In genomic region chr6:49479308-49480004, GRCh38 we compare ENCODE assay signal across 21 cellular contexts. TPM values are rescaled to one million over a fixed set of nuclear protein-coding genes. Genes with fewer than 3 reads are reported as not detected.
DNase-seq lines count a peak whose midpoint lies in the region; ATAC-seq, FAIRE-seq and TF ChIP-seq lines count a peak whose summit lies in the region.
"Had no signal": no experiment of that assay in that cellular context is flagged by ENCODE, and none has a peak within 500 bp of the region (broad histone marks: within the 10 kb centered on the region; RNA-seq: fewer than 3 reads in every experiment).

No MANE protein-coding gene starts in this region.

- H3K27me3 ChIP-seq in K562 (ENCODE audit: control insufficient read depth in 2 of 2, insufficient read depth in 2 of 2, low read length in 2 of 2) (no peaks in the 10 kb centered on the region), psoas muscle (ENCODE audit: insufficient read depth in 3 of 3, low read length in 2 of 3) (no peaks in the 10 kb centered on the region)
- H3K27me3 ChIP-seq: MG63 had no signal

- H3K36me3 Mint-ChIP-seq in Calu3 (ENCODE audit: insufficient read depth, unreplicated experiment), result peaks cover 3% of the 10 kb centered on the region
- H3K36me3 Mint-ChIP-seq in T-helper 2 cell treated with Interferon-gamma antibody and Interleukin-4, amounts not matched to agents 5 μg/mL and 100 μg/mL, for 36 hours (ENCODE audit: low read depth), result peaks cover 44% of the 10 kb centered on the region

- no peak overlapping the region for H3K4me2 ChIP-seq in K562 (ENCODE audit: insufficient read depth, low read length)
- H3K4me2 ChIP-seq: PC-9 had no signal

- peaks cover under 1% of the 10 kb centered on the region for H3K9me3 Mint-ChIP-seq in Calu3 (ENCODE audit: low read depth, unreplicated experiment)
- H3K9me3 Mint-ChIP-seq in T-helper 2 cell treated with Interferon-gamma antibody and Interleukin-4, amounts not matched to agents 5 μg/mL and 100 μg/mL, for 36 hours, result peaks cover 1% of the 10 kb centered on the region
- H3K9me3 Mint-ChIP-seq: HFFc6 had no signal

- H3K4me3 ChIP-seq in K562 (no peak overlapping the region), psoas muscle (no peak overlapping the region)
- H3K4me3 ChIP-seq: MG63, PC-9 had no signal

- no peak overlapping the region for H3K27ac Mint-ChIP-seq in Calu3 (ENCODE audit: unreplicated experiment)
- H3K27ac Mint-ChIP-seq in T-helper 2 cell treated with Interferon-gamma antibody and Interleukin-4, amounts not matched to agents 5 μg/mL and 100 μg/mL, for 36 hours, result no peak overlapping the region
- H3K27ac Mint-ChIP-seq: HFFc6 had no signal

- no peak for TF ChIP-seq POLR2A in K562 (conservative IDR thresholded peaks at IDR 0.05)

- H4K20me1 ChIP-seq in K562 (replicated peaks; ENCODE audit: control insufficient read depth, insufficient read depth, low read length), result no peaks in the 10 kb centered on the region

- no peaks in the 10 kb centered on the region for H3K4me1 Mint-ChIP-seq in Calu3 (ENCODE audit: low read depth, unreplicated experiment)
- no peaks in the 10 kb centered on the region for H3K4me1 Mint-ChIP-seq in T-helper 2 cell treated with Interferon-gamma antibody and Interleukin-4, amounts not matched to agents 5 μg/mL and 100 μg/mL, for 36 hours (ENCODE audit: low read depth)

- no peak overlapping the region for H3K27ac ChIP-seq in K562 (ENCODE audit: extremely low read depth, low read depth, low read length)
- H3K27ac ChIP-seq in psoas muscle, result no peak overlapping the region
- H3K27ac ChIP-seq: PC-9, RWPE1 had no signal

- BruUV-seq in K562 (replicated peaks; lab: Mats Ljungman, UMichigan) (no TSS peak), Calu3 (replicated peaks; lab: Mats Ljungman, UMichigan) (no TSS peak)

- no peak overlapping the region for H3K4me3 Mint-ChIP-seq in Calu3 (ENCODE audit: low read depth, unreplicated experiment)
- no peak overlapping the region for H3K4me3 Mint-ChIP-seq in T-helper 2 cell treated with Interferon-gamma antibody and Interleukin-4, amounts not matched to agents 5 μg/mL and 100 μg/mL, for 36 hours
- H3K4me3 Mint-ChIP-seq: HFFc6 had no signal

- peak; percentile 80 for DNase-seq in M059J (ENCODE audit: low read depth)
- no peak for DNase-seq in K562 (ENCODE audit: extremely low read depth in 1 of 4, low spot score in 3 of 4)
- DNase-seq in left colon, result no peak
- no peak for DNase-seq in psoas muscle
- DNase-seq in Calu3, result no peak
- no peak for DNase-seq in T-helper 2 cell treated with Interferon-gamma antibody and Interleukin-4, amounts not matched to agents 5 μg/mL and 100 μg/mL, for 36 hours (ENCODE audit: low spot score)
- DNase-seq: AML-193, DMS79, HFFc6, MG63, NCI-H1048, NCI-H1436, NCI-H1930, NCI-H526, PC-9, SIG-M5 had no signal

- 82% methylated on average over 3 of the region's 3 CpGs for WGBS in K562 (ENCODE audit: insufficient coverage, low coverage, missing lambda C conversion rate)
- WGBS in psoas muscle, 3 donors, result 93 to 98% (median 94%) methylated on average over 3 of the region's 3 CpGs

- no peak overlapping the region for H3K9ac ChIP-seq in K562 (ENCODE audit: insufficient read depth in 1 of 2, low read depth in 2 of 2, low read length in 2 of 2)

- FAIRE-seq in K562 (lab: Jason Lieb, UNC), result no peak
- FAIRE-seq: H54 had no signal

- ATAC-seq in K562 (no peak), left colon (peak; percentile 96), GM18873 (IDR thresholded peaks at IDR 0.05; ENCODE audit: low FRiP score, unreplicated experiment) (no peak), psoas muscle (no peak)

- CTCF ChIA-PET in K562 (lab: Yijun Ruan, JAX; ENCODE audit: low intra/inter-chr PET ratio), result no interaction called here
- CTCF ChIA-PET in Calu3 (lab: Charles Lee), result no interaction called here

- H2AFZ ChIP-seq in K562 (ENCODE audit: low read depth, low read length), result no peak overlapping the region
- H2AFZ ChIP-seq: PC-9 had no signal

- intact Hi-C loops in K562 (cut with micrococcal nuclease) (no loop called here), left colon (cut with DNase I, micrococcal nuclease) (no loop called here), psoas muscle (cut with DNase I) (no loop called here), Calu3 (cut with micrococcal nuclease; ENCODE audit: unreplicated experiment) (no loop called here)

- H3K79me2 ChIP-seq in K562 (ENCODE audit: control insufficient read depth, insufficient read depth, low read length), result no peaks in the 10 kb centered on the region

- H3K9me1 ChIP-seq in K562 (ENCODE audit: control insufficient read depth, insufficient read depth, low read length), result no peaks in the 10 kb centered on the region

- in situ Hi-C loops in K562 (cut with MboI), result no loop called here

- POLR2A ChIA-PET in K562 (lab: Yijun Ruan, JAX), result interaction anchor here (1.4 kb wide), 1 partner anchor 11 kb away, joined by 3 read pairs; no protein-coding TSS in a partner anchor

- no peaks in the 10 kb centered on the region for H3K27me3 Mint-ChIP-seq in Calu3 (ENCODE audit: unreplicated experiment)
- H3K27me3 Mint-ChIP-seq in T-helper 2 cell treated with Interferon-gamma antibody and Interleukin-4, amounts not matched to agents 5 μg/mL and 100 μg/mL, for 36 hours (ENCODE audit: low read depth), result no peaks in the 10 kb centered on the region

- no peak for TF ChIP-seq CTCF in K562 (IDR thresholded peaks at IDR 0.05 in 2 of 3, conservative IDR thresholded peaks at IDR 0.05 in 1 of 3; ENCODE audit: insufficient read depth in 2 of 3, low read depth in 1 of 3, low read length in 3 of 3)
- TF ChIP-seq CTCF in psoas muscle (IDR thresholded peaks at IDR 0.05), result no peak
- no peak for TF ChIP-seq CTCF in Calu3 (IDR thresholded peaks at IDR 0.05; ENCODE audit: unreplicated experiment)

- H3K36me3 ChIP-seq in K562 (ENCODE audit: control insufficient read depth, insufficient read depth, low read length) (peaks cover 5% of the 10 kb centered on the region), psoas muscle (ENCODE audit: insufficient read depth in 1 of 2, low read depth in 1 of 2) (no peaks in the 10 kb centered on the region)

- no peaks in the 10 kb centered on the region; the same call in 1 of the 2 replicates for H3K9me3 ChIP-seq in K562 (replicated peaks; ENCODE audit: control insufficient read depth, insufficient read depth, low read depth, low read length)
- no peaks in the 10 kb centered on the region for H3K9me3 ChIP-seq in psoas muscle
- H3K9me3 ChIP-seq: MG63 had no signal

- H3K4me1 ChIP-seq in K562 (replicated peaks in 1 of 2; ENCODE audit: control insufficient read depth in 2 of 2, insufficient read depth in 2 of 2, low read length in 2 of 2) (peaks cover 0 to 5% of the 10 kb centered on the region in 2 experiments; a peak in 1 of 5 replicates), psoas muscle (no peaks in the 10 kb centered on the region)

- no peak for TF ChIP-seq RAD21 in K562 (CRISPR knock-in tag; conservative IDR thresholded peaks at IDR 0.05 in 1 of 2, IDR thresholded peaks at IDR 0.05 in 1 of 2)

- no peak for TF ChIP-seq EP300 in K562 (IDR thresholded peaks at IDR 0.05; ENCODE audit: low read length)

RNA-seq across cellular contexts. Expression of gene CENPQ, which starts 16.3 kb away (rescaled TPM):
- total RNA-seq in M059J (2014; rRNA removed; shearing (Covaris generic)), result 32.4 and 34.8 TPM in 2 replicates
- 3.2 and 11.6 TPM in 2 replicates for total RNA-seq in K562 (2011; cell fraction: chromatin; rRNA removed; ENCODE audit: low replicate concordance)
- total RNA-seq in K562 (2011; cell fraction: nucleolus; rRNA removed), result 2.1 and 2.2 TPM in 2 replicates
- total RNA-seq in K562 (2011; cell fraction: nucleoplasm; rRNA removed), result 5.8 and 14.0 TPM in 2 replicates
- 12.7 and 14.2 TPM in 2 replicates for total RNA-seq in K562 (2014; rRNA removed)
- 26.5 and 34.3 TPM in 2 replicates for total RNA-seq in K562 (2014; rRNA removed; fragmentation: Illumina TruSeq; extraction: Trizol)
- total RNA-seq in K562 (2015; rRNA removed; fragmentation: Illumina TruSeq; extraction: Trizol), result 15.7 and 17.5 TPM in 2 replicates
- total RNA-seq in K562 (2021), result 16.4 and 18.5 TPM in 2 replicates
- polyA plus RNA-seq in K562 (2011; rRNA removed), result 19.1 and 29.5 TPM in 2 replicates
- polyA plus RNA-seq in K562 (2011; cell fraction: cytosol; rRNA removed), result 2.9 and 7.8 TPM in 2 replicates
- 4.3 and 8.1 TPM in 2 replicates for polyA plus RNA-seq in K562 (2011; cell fraction: nucleus; rRNA removed)
- polyA plus RNA-seq in K562 (2012), result 12.0 and 15.5 TPM in 2 replicates
- 24.3 and 26.4 TPM in 2 replicates for polyA plus RNA-seq in K562 (2014; fragmentation: Illumina TruSeq; extraction: Trizol)
- 10 to 100 TPM; 39.5 to 48.3 TPM for polyA plus RNA-seq in K562 (2014; fragmentation: Nextera tagmentation; extraction: Ambion mirVana)
- 17.4 and 21.5 TPM in 2 replicates for polyA plus RNA-seq in K562 (2014; rRNA removed)
- polyA minus RNA-seq in K562 (2011; rRNA and poly(A)+ RNA removed), result 13.0 and 15.2 TPM in 2 replicates
- polyA minus RNA-seq in K562 (2011; cell fraction: cytosol; rRNA and poly(A)+ RNA removed), result 2.7 and 4.9 TPM in 2 replicates
- 3.1 and 6.0 TPM in 2 replicates for polyA minus RNA-seq in K562 (2011; cell fraction: nucleus; rRNA and poly(A)+ RNA removed)
- total RNA-seq in left colon, result 1 to 10 TPM; 2.0 to 2.5 TPM
- total RNA-seq in psoas muscle, result 1 to 10 TPM; 1.9 to 3.8 (median 2.1) TPM
- polyA plus RNA-seq in psoas muscle, result 1 to 10 TPM; 3.5 to 5.5 (median 4.0) TPM
- 16.4 and 18.8 TPM in 2 replicates for total RNA-seq in Calu3 (2022)

RNA-seq across cellular contexts. Expression of gene MMUT, which starts 16.4 kb away (rescaled TPM):
- 9.3 and 16.7 TPM in 2 replicates for total RNA-seq in M059J (2014; rRNA removed; shearing (Covaris generic))
- 6.4 and 14.7 TPM in 2 replicates for total RNA-seq in K562 (2011; cell fraction: chromatin; rRNA removed; ENCODE audit: low replicate concordance)
- total RNA-seq in K562 (2011; cell fraction: nucleolus; rRNA removed), result 3.7 and 5.0 TPM in 2 replicates
- total RNA-seq in K562 (2011; cell fraction: nucleoplasm; rRNA removed), result 6.0 and 6.5 TPM in 2 replicates
- total RNA-seq in K562 (2014; rRNA removed) (7.1 and 8.2 TPM in 2 replicates), K562 (2014; rRNA removed; fragmentation: Illumina TruSeq; extraction: Trizol) (17.9 and 20.4 TPM in 2 replicates), K562 (2015; rRNA removed; fragmentation: Illumina TruSeq; extraction: Trizol) (10.7 and 11.4 TPM in 2 replicates), K562 (2021) (15.5 and 16.0 TPM in 2 replicates), left colon (10 to 100 TPM; 42.3 to 55.0 TPM), psoas muscle (10 to 100 TPM; 22.1 to 24.5 (median 22.2) TPM), Calu3 (2022) (17.8 and 19.6 TPM in 2 replicates)
- polyA plus RNA-seq in K562 (2011; rRNA removed) (20.0 and 26.2 TPM in 2 replicates), K562 (2014; fragmentation: Illumina TruSeq; extraction: Trizol) (14.0 and 15.5 TPM in 2 replicates), K562 (2014; fragmentation: Nextera tagmentation; extraction: Ambion mirVana) (10 to 100 TPM; 21.0 to 26.4 TPM), K562 (2014; rRNA removed) (14.1 and 14.8 TPM in 2 replicates), psoas muscle (10 to 100 TPM; 13.1 to 20.4 (median 13.7) TPM)
- polyA plus RNA-seq in K562 (2011; cell fraction: cytosol; rRNA removed), result 5.2 and 9.4 TPM in 2 replicates
- polyA plus RNA-seq in K562 (2011; cell fraction: nucleus; rRNA removed), result 15.5 and 27.7 TPM in 2 replicates
- polyA plus RNA-seq in K562 (2012), result 13.3 and 17.6 TPM in 2 replicates
- 33.0 and 34.6 TPM in 2 replicates for polyA minus RNA-seq in K562 (2011; rRNA and poly(A)+ RNA removed)
- 6.9 and 10.3 TPM in 2 replicates for polyA minus RNA-seq in K562 (2011; cell fraction: cytosol; rRNA and poly(A)+ RNA removed)
- polyA minus RNA-seq in K562 (2011; cell fraction: nucleus; rRNA and poly(A)+ RNA removed), result 9.2 and 22.4 TPM in 2 replicates

RNA-seq across cellular contexts. Expression of gene GLYATL3, which starts 20.3 kb away (rescaled TPM):
- not detected in 2 replicates for total RNA-seq in M059J (2014; rRNA removed; shearing (Covaris generic))
- total RNA-seq in K562 (2011; cell fraction: chromatin; rRNA removed; ENCODE audit: low replicate concordance), result not detected in 2 replicates
- total RNA-seq in K562 (2011; cell fraction: nucleolus; rRNA removed), result not detected in 2 replicates
- total RNA-seq in K562 (2011; cell fraction: nucleoplasm; rRNA removed), result not detected in 2 replicates
- total RNA-seq in K562 (2014; rRNA removed) (not detected in 2 replicates), K562 (2014; rRNA removed; fragmentation: Illumina TruSeq; extraction: Trizol) (not detected in 2 replicates), K562 (2015; rRNA removed; fragmentation: Illumina TruSeq; extraction: Trizol) (not detected in 2 replicates), K562 (2021) (not detected in 2 replicates), left colon (under 1 TPM in 1 of 2 donors, not detected in 1; 0.22 TPM), psoas muscle (not detected), Calu3 (2022) (not detected in 2 replicates)
- polyA plus RNA-seq in K562 (2011; rRNA removed) (not detected in 2 replicates), K562 (2014; fragmentation: Illumina TruSeq; extraction: Trizol) (not detected in 2 replicates), K562 (2014; fragmentation: Nextera tagmentation; extraction: Ambion mirVana) (not detected), K562 (2014; rRNA removed) (not detected in 2 replicates), psoas muscle (not detected)
- not detected in 2 replicates for polyA plus RNA-seq in K562 (2011; cell fraction: cytosol; rRNA removed)
- not detected in 2 replicates for polyA plus RNA-seq in K562 (2011; cell fraction: nucleus; rRNA removed)
- polyA plus RNA-seq in K562 (2012), result not detected in 2 replicates
- polyA minus RNA-seq in K562 (2011; rRNA and poly(A)+ RNA removed), result not detected in 2 replicates
- polyA minus RNA-seq in K562 (2011; cell fraction: cytosol; rRNA and poly(A)+ RNA removed), result not detected in 2 replicates
- polyA minus RNA-seq in K562 (2011; cell fraction: nucleus; rRNA and poly(A)+ RNA removed), result not detected in 2 replicates
- total RNA-seq: G401, HFFc6, HT-29, PC-9 had no signal
